In genomic region chr7:113013761-113014449, GRCh38 we compare ENCODE assay signal across 7 cellular contexts.
"Had no signal": no experiment of that assay in that cellular context is flagged by ENCODE, and none has a peak within 500 bp of the region (broad histone marks: within the 10 kb centered on the region; RNA-seq: fewer than 3 reads in every experiment).

No MANE protein-coding gene starts in this region.

- DNase-seq: activated CD4-positive, alpha-beta T cell treated with anti-CD3 and anti-CD28 coated beads, Interleukin-2, amount 50 U/mL, for 4 hours; activated effector memory CD4-positive, alpha-beta T cell treated with Interleukin-2 at 50 U/mL for 16 hours; activated T-cell treated with anti-CD3 and anti-CD28 coated beads, Interleukin-2, amount 50 U/mL, for 1 hour; stimulated activated CD4-positive, alpha-beta T cell treated with anti-CD3 and anti-CD28 coated beads, Interleukin-4, amount 100 ng/mL, for 4 hours had no signal

- H3K27ac ChIP-seq: pancreas, vagina had no signal

- H3K27me3 ChIP-seq: pancreas, vagina had no signal

- ATAC-seq: pancreas had no signal

- H3K4me3 ChIP-seq: pancreas, vagina had no signal

- H3K4me1 ChIP-seq: pancreas, vagina had no signal

- H3K27ac Mint-ChIP-seq: activated naive CD4-positive, alpha-beta T cell treated with anti-CD3 and anti-CD28 coated beads, Interleukin-2, amount 50 U/mL, for 24 hours had no signal

- H3K9me3 ChIP-seq: pancreas, vagina had no signal

- H3K36me3 ChIP-seq: pancreas, vagina had no signal

- H3K4me1 Mint-ChIP-seq: activated naive CD4-positive, alpha-beta T cell treated with anti-CD3 and anti-CD28 coated beads, Interleukin-2, amount 50 U/mL, for 24 hours had no signal

- H3K4me3 Mint-ChIP-seq: activated naive CD4-positive, alpha-beta T cell treated with anti-CD3 and anti-CD28 coated beads, Interleukin-2, amount 50 U/mL, for 24 hours had no signal
